In the genomic region with DNA sequence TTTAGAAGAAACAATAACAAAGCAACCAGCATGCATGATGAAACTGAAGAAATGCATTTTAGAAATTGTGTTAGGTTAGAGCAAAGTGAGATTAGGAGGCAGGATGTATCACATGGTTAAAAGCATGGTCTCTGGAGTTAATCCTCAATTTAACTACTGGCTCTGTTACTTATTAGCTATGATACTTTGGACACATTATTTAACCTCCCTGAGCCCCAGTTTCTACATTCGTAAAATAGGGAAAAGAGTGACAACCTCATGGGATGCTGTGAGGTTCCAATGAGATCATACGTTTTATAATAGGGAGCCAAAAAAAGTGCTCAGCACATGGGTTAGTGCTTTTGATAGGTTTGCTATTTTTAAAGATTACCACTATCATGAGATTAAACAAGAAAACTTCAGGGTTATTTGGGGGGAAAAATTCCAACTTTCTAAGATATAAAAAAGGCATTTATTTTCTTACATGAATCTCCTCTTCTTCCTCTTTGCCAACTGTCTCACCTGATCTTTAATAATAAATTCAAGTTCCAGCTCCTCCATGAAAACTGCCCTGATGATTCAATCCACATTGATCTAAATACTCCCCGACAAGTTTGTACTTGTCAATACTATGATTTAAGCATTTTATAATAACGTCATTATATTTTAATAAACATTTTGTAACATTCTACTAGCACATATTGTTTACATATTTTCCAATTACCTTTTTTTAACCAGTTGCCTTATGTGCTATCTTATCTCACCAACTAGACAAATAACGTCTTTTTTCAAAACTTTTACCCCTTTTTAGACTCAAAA, we compare ENCODE assay signal across 16 cellular contexts. TPM values are rescaled to one million over a fixed set of nuclear protein-coding genes. Genes with fewer than 3 reads are reported as not detected.
DNase-seq lines count a peak whose midpoint lies in the region; ATAC-seq, FAIRE-seq and TF ChIP-seq lines count a peak whose summit lies in the region.
"Had no signal": no experiment of that assay in that cellular context is flagged by ENCODE, and none has a peak within 500 bp of the region (broad histone marks: within the 10 kb centered on the region; RNA-seq: fewer than 3 reads in every experiment).

No MANE protein-coding gene starts in this region.

- no peaks in the 10 kb centered on the region for H3K27me3 ChIP-seq in K562 (ENCODE audit: control insufficient read depth in 2 of 2, insufficient read depth in 2 of 2, low read length in 2 of 2)
- no peaks in the 10 kb centered on the region for H3K27me3 ChIP-seq in keratinocyte (ENCODE audit: control insufficient read depth, extremely low read depth, insufficient read depth, low read length)
- no peaks in the 10 kb centered on the region for H3K27me3 ChIP-seq in suprapubic skin
- H3K27me3 ChIP-seq: cardiac muscle cell, ovary, upper lobe of right lung had no signal

- H3K4me1 ChIP-seq in K562 (replicated peaks in 1 of 2; ENCODE audit: control insufficient read depth in 2 of 2, insufficient read depth in 2 of 2, low read length in 2 of 2) (peaks cover 5 to 16% of the 10 kb centered on the region in 2 experiments; a peak in 4 of 5 replicates), keratinocyte (ENCODE audit: control insufficient read depth, extremely low read depth, insufficient read depth, low read length) (peaks cover 32% of the 10 kb centered on the region), suprapubic skin (peaks cover 44% of the 10 kb centered on the region)

- H3K4me1 Mint-ChIP-seq in activated naive CD8-positive, alpha-beta T cell (ENCODE audit: low read depth), result peaks cover 53% of the 10 kb centered on the region
- H3K4me1 Mint-ChIP-seq in activated naive CD8-positive, alpha-beta T cell treated with anti-CD3 and anti-CD28 coated beads, Interleukin-2, amount 50 U/mL, for 24 hours, result peaks cover 40% of the 10 kb centered on the region
- H3K4me1 Mint-ChIP-seq in activated CD4-positive, alpha-beta T cell treated with anti-CD3 and anti-CD28 coated beads, Interleukin-2, amount 10 ng/mL, durations not matched to agents 7 days and 5 days, result peaks cover 37% of the 10 kb centered on the region

- H3K9me1 ChIP-seq in K562 (ENCODE audit: control insufficient read depth, insufficient read depth, low read length) (no peaks in the 10 kb centered on the region), keratinocyte (ENCODE audit: control insufficient read depth, extremely low read depth, insufficient read depth, low read length) (no peaks in the 10 kb centered on the region)

- H3K27ac Mint-ChIP-seq in activated naive CD8-positive, alpha-beta T cell, result peak overlapping the region; percentile 7
- no peak overlapping the region for H3K27ac Mint-ChIP-seq in activated naive CD8-positive, alpha-beta T cell treated with anti-CD3 and anti-CD28 coated beads, Interleukin-2, amount 50 U/mL, for 24 hours
- no peak overlapping the region for H3K27ac Mint-ChIP-seq in activated CD4-positive, alpha-beta T cell treated with anti-CD3 and anti-CD28 coated beads, Interleukin-2, amount 10 ng/mL, durations not matched to agents 7 days and 5 days
- H3K27ac Mint-ChIP-seq: activated CD4-positive, alpha-beta memory T cell treated with anti-CD3 and anti-CD28 coated beads for 36 hours had no signal

- no peaks in the 10 kb centered on the region for H3K9me3 Mint-ChIP-seq in activated naive CD8-positive, alpha-beta T cell (ENCODE audit: low read depth)
- H3K9me3 Mint-ChIP-seq in activated naive CD8-positive, alpha-beta T cell treated with anti-CD3 and anti-CD28 coated beads, Interleukin-2, amount 50 U/mL, for 24 hours, result no peaks in the 10 kb centered on the region
- no peaks in the 10 kb centered on the region for H3K9me3 Mint-ChIP-seq in activated CD4-positive, alpha-beta T cell treated with anti-CD3 and anti-CD28 coated beads, Interleukin-2, amount 10 ng/mL, durations not matched to agents 7 days and 5 days
- H3K9me3 Mint-ChIP-seq: activated CD4-positive, alpha-beta memory T cell treated with anti-CD3 and anti-CD28 coated beads for 36 hours had no signal

- ATAC-seq in activated naive CD8-positive, alpha-beta T cell treated with anti-CD3 and anti-CD28 coated beads, Interleukin-2, amount 50 U/mL, for 24 hours, result no peak
- ATAC-seq in K562, result no peak
- ATAC-seq in GM18511 (IDR thresholded peaks at IDR 0.05; ENCODE audit: unreplicated experiment), result no peak
- ATAC-seq: upper lobe of right lung had no signal

- no peak for TF ChIP-seq POLR2A in K562 (conservative IDR thresholded peaks at IDR 0.05)
- no peak for TF ChIP-seq POLR2A in suprapubic skin (IDR thresholded peaks at IDR 0.05)

- TF ChIP-seq EP300 in K562 (IDR thresholded peaks at IDR 0.05; ENCODE audit: low read length) (no peak), suprapubic skin (IDR thresholded peaks at IDR 0.05) (no peak)

- peaks cover 39% of the 10 kb centered on the region for H3K36me3 ChIP-seq in K562 (ENCODE audit: control insufficient read depth, insufficient read depth, low read length)
- H3K36me3 ChIP-seq in keratinocyte (ENCODE audit: control insufficient read depth in 2 of 2, extremely low read depth in 1 of 2, insufficient read depth in 2 of 2, low read length in 2 of 2), result no peaks in the 10 kb centered on the region
- H3K36me3 ChIP-seq in suprapubic skin, result no peaks in the 10 kb centered on the region
- H3K36me3 ChIP-seq: ovary had no signal

- intact Hi-C loops in K562 (cut with micrococcal nuclease), result no loop called here

- H4K20me1 ChIP-seq in K562 (replicated peaks; ENCODE audit: control insufficient read depth, insufficient read depth, low read length) (0 out of 2 replicates have a peak, but pooled peaks cover 10% of the 10 kb centered on the region), keratinocyte (ENCODE audit: control insufficient read depth, extremely low read depth, insufficient read depth, low read length) (no peaks in the 10 kb centered on the region)

- no peak for TF ChIP-seq CTCF in K562 (IDR thresholded peaks at IDR 0.05 in 2 of 3, conservative IDR thresholded peaks at IDR 0.05 in 1 of 3; ENCODE audit: insufficient read depth in 2 of 3, low read depth in 1 of 3, low read length in 3 of 3)
- no peak for TF ChIP-seq CTCF in keratinocyte (optimal IDR thresholded peaks at IDR 0.05 in 1 of 3, IDR thresholded peaks at IDR 0.05 in 1 of 3, conservative IDR thresholded peaks at IDR 0.05 in 1 of 3; ENCODE audit: extremely low read depth in 1 of 3, insufficient read depth in 2 of 3, low read length in 3 of 3)
- TF ChIP-seq CTCF in suprapubic skin (IDR thresholded peaks at IDR 0.05), result no peak

- H3K4me2 ChIP-seq in K562 (ENCODE audit: insufficient read depth, low read length), result 0 out of 2 replicates have a peak overlapping the region, but pooled peaks have one; percentile 38
- peak overlapping the region; percentile 71 for H3K4me2 ChIP-seq in keratinocyte (ENCODE audit: control insufficient read depth, extremely low read depth, insufficient read depth, low read depth, low read length)

- no TSS peak for BruUV-seq in K562 (replicated peaks; lab: Mats Ljungman, UMichigan)

- peaks cover 7% of the 10 kb centered on the region for H3K36me3 Mint-ChIP-seq in activated naive CD8-positive, alpha-beta T cell
- H3K36me3 Mint-ChIP-seq in activated naive CD8-positive, alpha-beta T cell treated with anti-CD3 and anti-CD28 coated beads, Interleukin-2, amount 50 U/mL, for 24 hours (ENCODE audit: low read depth), result peaks cover 14% of the 10 kb centered on the region
- H3K36me3 Mint-ChIP-seq in activated CD4-positive, alpha-beta T cell treated with anti-CD3 and anti-CD28 coated beads, Interleukin-2, amount 10 ng/mL, durations not matched to agents 7 days and 5 days (ENCODE audit: low read depth), result peaks cover 31% of the 10 kb centered on the region

- H3K4me3 ChIP-seq in K562 (no peak overlapping the region), keratinocyte (ENCODE audit: control insufficient read depth in 2 of 3, extremely low read depth in 1 of 3, insufficient read depth in 2 of 3, low read depth in 1 of 3, low read length in 3 of 3) (peak overlapping the region in 2 of 3 experiments; percentile 25 to 41), suprapubic skin (no peak overlapping the region)
- H3K4me3 ChIP-seq: cardiac muscle cell, ovary, upper lobe of right lung had no signal

- 20% methylated on average over 5 of the region's 5 CpGs for WGBS in K562 (ENCODE audit: insufficient coverage, low coverage, missing lambda C conversion rate)
- WGBS in suprapubic skin, result 29% methylated on average over 5 of the region's 5 CpGs

- dilution Hi-C loops in keratinocyte (cut with MboI; ENCODE audit: extremely low pct_ligation_motif_present, low sequenced_read_pairs), result no loop called here

- H3K27ac ChIP-seq in K562 (ENCODE audit: extremely low read depth, low read depth, low read length) (peak overlapping the region; percentile 47; the same call in 2 of the 3 replicates), keratinocyte (ENCODE audit: control insufficient read depth, insufficient read depth, low read length) (peak overlapping the region; percentile 73), suprapubic skin (peak overlapping the region; percentile 65)
- H3K27ac ChIP-seq: cardiac muscle cell, ovary, upper lobe of right lung had no signal

- H3K9ac ChIP-seq in K562 (ENCODE audit: insufficient read depth in 1 of 2, low read depth in 2 of 2, low read length in 2 of 2) (peak overlapping the region in 1 of 2 experiments; percentile 53; a peak in 2 of 4 replicates), keratinocyte (ENCODE audit: control insufficient read depth, extremely low read depth, insufficient read depth, low read length) (peak overlapping the region; percentile 30)

- no peak for TF ChIP-seq RAD21 in K562 (CRISPR knock-in tag; conservative IDR thresholded peaks at IDR 0.05 in 1 of 2, IDR thresholded peaks at IDR 0.05 in 1 of 2)

- DNase-seq in activated naive CD8-positive, alpha-beta T cell treated with anti-CD3 and anti-CD28 coated beads, Interleukin-2, amount 50 U/mL, for 24 hours, result no peak
- no peak for DNase-seq in K562 (ENCODE audit: extremely low read depth in 1 of 4, low spot score in 3 of 4)
- DNase-seq in keratinocyte (ENCODE audit: low read depth, low spot score), result no peak
- DNase-seq in suprapubic skin (ENCODE audit: low spot score in 2 of 2), result no peak
- no peak for DNase-seq in dedifferentiated amniotic fluid mesenchymal stem cell (ENCODE audit: extremely low spot score)
- no peak for DNase-seq in activated CD4-positive, alpha-beta T cell treated with anti-CD3 and anti-CD28 coated beads, Interleukin-2, amount 10 ng/mL, durations not matched to agents 7 days and 5 days
- DNase-seq: activated CD4-positive, alpha-beta memory T cell treated with anti-CD3 and anti-CD28 coated beads for 36 hours; activated gamma-delta T cell treated with Interleukin-2 at 50 U/mL for 16 hours; Calu3; NCI-H1092; ovary; stimulated activated CD8-positive, alpha-beta memory T cell treated with anti-CD3 and anti-CD28 coated beads, Interleukin-4, amount 100 ng/mL, for 48 hours; upper lobe of right lung had no signal

- H3K9me3 ChIP-seq in K562 (replicated peaks; ENCODE audit: control insufficient read depth, insufficient read depth, low read depth, low read length) (no peaks in the 10 kb centered on the region), keratinocyte (ENCODE audit: control insufficient read depth, low read depth, low read length) (no peaks in the 10 kb centered on the region), suprapubic skin (no peaks in the 10 kb centered on the region)
- H3K9me3 ChIP-seq: ovary, upper lobe of right lung had no signal

- in situ Hi-C loops in K562 (cut with MboI), result no loop called here

- CTCF ChIA-PET in K562 (lab: Yijun Ruan, JAX; ENCODE audit: low intra/inter-chr PET ratio), result no interaction called here
- CTCF ChIA-PET in activated CD4-positive, alpha-beta T cell treated with anti-CD3 and anti-CD28 coated beads, Interleukin-2, amount 10 ng/mL, durations not matched to agents 7 days and 5 days (lab: Charles Lee), result interaction anchor here (0.5 to 1.2 kb wide), 5 partner anchors 10 to 457 kb away, joined by 3 to 4 read pairs (median 3); no protein-coding TSS in a partner anchor

- POLR2A ChIA-PET in K562 (lab: Yijun Ruan, JAX), result interaction anchor here (0.7 to 4.0 kb wide), 5 partner anchors 9 to 150 kb away, joined by 3 to 20 read pairs (median 4); partner anchors contain the start of gene THAP9
- POLR2A ChIA-PET in activated CD4-positive, alpha-beta T cell treated with anti-CD3 and anti-CD28 coated beads, Interleukin-2, amount 10 ng/mL, durations not matched to agents 7 days and 5 days (lab: Charles Lee), result interaction anchor here (0.8 kb wide), 1 partner anchor 394 kb away, joined by 3 read pairs; no protein-coding TSS in a partner anchor

- H2AFZ ChIP-seq in K562 (ENCODE audit: low read depth, low read length) (no peak overlapping the region), keratinocyte (ENCODE audit: control insufficient read depth, low read length) (no peak overlapping the region)

- H3K79me2 ChIP-seq in K562 (ENCODE audit: control insufficient read depth, insufficient read depth, low read length) (peaks cover 99% of the 10 kb centered on the region), keratinocyte (ENCODE audit: control insufficient read depth, insufficient read depth, low read length) (peaks cover 95% of the 10 kb centered on the region)

- FAIRE-seq in K562 (lab: Jason Lieb, UNC) (no peak), keratinocyte (lab: Jason Lieb, UNC) (no peak)

- no peak overlapping the region for H3K4me3 Mint-ChIP-seq in activated naive CD8-positive, alpha-beta T cell
- no peak overlapping the region for H3K4me3 Mint-ChIP-seq in activated naive CD8-positive, alpha-beta T cell treated with anti-CD3 and anti-CD28 coated beads, Interleukin-2, amount 50 U/mL, for 24 hours
- H3K4me3 Mint-ChIP-seq in activated CD4-positive, alpha-beta T cell treated with anti-CD3 and anti-CD28 coated beads, Interleukin-2, amount 10 ng/mL, durations not matched to agents 7 days and 5 days, result no peak overlapping the region
- H3K4me3 Mint-ChIP-seq: activated CD4-positive, alpha-beta memory T cell treated with anti-CD3 and anti-CD28 coated beads for 36 hours had no signal

- H3K27me3 Mint-ChIP-seq in activated naive CD8-positive, alpha-beta T cell, result no peaks in the 10 kb centered on the region
- no peaks in the 10 kb centered on the region for H3K27me3 Mint-ChIP-seq in activated naive CD8-positive, alpha-beta T cell treated with anti-CD3 and anti-CD28 coated beads, Interleukin-2, amount 50 U/mL, for 24 hours
- H3K27me3 Mint-ChIP-seq in activated CD4-positive, alpha-beta T cell treated with anti-CD3 and anti-CD28 coated beads, Interleukin-2, amount 10 ng/mL, durations not matched to agents 7 days and 5 days, result no peaks in the 10 kb centered on the region
- H3K27me3 Mint-ChIP-seq: activated CD4-positive, alpha-beta memory T cell treated with anti-CD3 and anti-CD28 coated beads for 36 hours had no signal

RNA-seq across cellular contexts. Expression of gene SEC31A, which starts 4.6 kb away (rescaled TPM):
- total RNA-seq in K562 (2011; cell fraction: chromatin; rRNA removed; ENCODE audit: low replicate concordance), result 324 and 746 TPM in 2 replicates
- total RNA-seq in K562 (2011; cell fraction: nucleolus; rRNA removed), result 168 and 207 TPM in 2 replicates
- total RNA-seq in K562 (2011; cell fraction: nucleoplasm; rRNA removed), result 327 and 417 TPM in 2 replicates
- total RNA-seq in K562 (2014; rRNA removed) (78.9 and 96.2 TPM in 2 replicates), K562 (2014; rRNA removed; fragmentation: Illumina TruSeq; extraction: Trizol) (177 and 187 TPM in 2 replicates), K562 (2015; rRNA removed; fragmentation: Illumina TruSeq; extraction: Trizol) (176 and 190 TPM in 2 replicates), K562 (2021) (173 and 174 TPM in 2 replicates), suprapubic skin (100 to 1,000 TPM; 133 to 299 (median 161) TPM)
- polyA plus RNA-seq in K562 (2011; rRNA removed) (224 and 255 TPM in 2 replicates), K562 (2014; fragmentation: Illumina TruSeq; extraction: Trizol) (186 and 241 TPM in 2 replicates), K562 (2014; fragmentation: Nextera tagmentation; extraction: Ambion mirVana) (100 to 1,000 TPM; 106 to 142 TPM), K562 (2014; rRNA removed) (117 and 131 TPM in 2 replicates), keratinocyte (177 to 192 TPM (median 178 TPM) in 3 replicates)
- polyA plus RNA-seq in K562 (2011; cell fraction: cytosol; rRNA removed), result 176 and 205 TPM in 2 replicates
- 129 and 192 TPM in 2 replicates for polyA plus RNA-seq in K562 (2011; cell fraction: nucleus; rRNA removed)
- polyA plus RNA-seq in K562 (2012), result 136 and 141 TPM in 2 replicates
- polyA minus RNA-seq in K562 (2011; rRNA and poly(A)+ RNA removed), result 343 and 404 TPM in 2 replicates
- polyA minus RNA-seq in K562 (2011; cell fraction: cytosol; rRNA and poly(A)+ RNA removed), result 116 and 145 TPM in 2 replicates
- polyA minus RNA-seq in K562 (2011; cell fraction: nucleus; rRNA and poly(A)+ RNA removed), result 131 and 236 TPM in 2 replicates
- polyA plus RNA-seq in keratinocyte (2011; ENCODE audit: low read depth), result 62.8 TPM
- 110 and 188 TPM in 2 replicates for polyA plus RNA-seq in keratinocyte (2011; cell fraction: cytosol; rRNA removed)
- polyA plus RNA-seq in keratinocyte (2011; cell fraction: nucleus; rRNA removed), result 236 and 255 TPM in 2 replicates
- 85.3 and 141 TPM in 2 replicates for polyA plus RNA-seq in keratinocyte (2012; ENCODE audit: low replicate concordance)
- 89.4 to 250 TPM (median 217 TPM) in 3 replicates for polyA minus RNA-seq in keratinocyte
- 117 TPM for polyA minus RNA-seq in keratinocyte (2011; cell fraction: cytosol; rRNA and poly(A)+ RNA removed)
- polyA minus RNA-seq in keratinocyte (2011; cell fraction: nucleus; rRNA and poly(A)+ RNA removed), result 148 and 245 TPM in 2 replicates
- total RNA-seq in activated CD4-positive, alpha-beta T cell treated with anti-CD3 and anti-CD28 coated beads, Interleukin-2, amount 10 ng/mL, durations not matched to agents 7 days and 5 days, result 100 to 1,000 TPM; 131 to 154 TPM

RNA-seq across cellular contexts. Expression of gene THAP9, which starts 14.2 kb away (rescaled TPM):
- 6.4 and 16.1 TPM in 2 replicates for total RNA-seq in K562 (2011; cell fraction: chromatin; rRNA removed; ENCODE audit: low replicate concordance)
- total RNA-seq in K562 (2011; cell fraction: nucleolus; rRNA removed), result 6.0 and 6.2 TPM in 2 replicates
- 3.9 and 6.7 TPM in 2 replicates for total RNA-seq in K562 (2011; cell fraction: nucleoplasm; rRNA removed)
- total RNA-seq in K562 (2014; rRNA removed) (3.4 and 4.7 TPM in 2 replicates), K562 (2014; rRNA removed; fragmentation: Illumina TruSeq; extraction: Trizol) (5.8 and 6.6 TPM in 2 replicates), K562 (2015; rRNA removed; fragmentation: Illumina TruSeq; extraction: Trizol) (5.8 and 7.0 TPM in 2 replicates), K562 (2021) (4.5 and 5.4 TPM in 2 replicates), suprapubic skin (1 to 10 TPM; 2.0 to 3.1 (median 2.6) TPM)
- polyA plus RNA-seq in K562 (2011; rRNA removed) (6.0 and 6.9 TPM in 2 replicates), K562 (2014; fragmentation: Illumina TruSeq; extraction: Trizol) (3.7 and 3.8 TPM in 2 replicates), K562 (2014; fragmentation: Nextera tagmentation; extraction: Ambion mirVana) (1 to 10 TPM; 4.8 to 5.6 TPM), K562 (2014; rRNA removed) (3.4 and 5.4 TPM in 2 replicates), keratinocyte (1.2 to 1.9 TPM (median 1.2 TPM) in 3 replicates)
- 1.1 and 1.6 TPM in 2 replicates for polyA plus RNA-seq in K562 (2011; cell fraction: cytosol; rRNA removed)
- polyA plus RNA-seq in K562 (2011; cell fraction: nucleus; rRNA removed), result 6.2 and 6.5 TPM in 2 replicates
- polyA plus RNA-seq in K562 (2012), result 2.8 and 4.0 TPM in 2 replicates
- 9.3 and 10.3 TPM in 2 replicates for polyA minus RNA-seq in K562 (2011; rRNA and poly(A)+ RNA removed)
- polyA minus RNA-seq in K562 (2011; cell fraction: cytosol; rRNA and poly(A)+ RNA removed), result 2.6 and 5.6 TPM in 2 replicates
- polyA minus RNA-seq in K562 (2011; cell fraction: nucleus; rRNA and poly(A)+ RNA removed), result 4.8 and 9.4 TPM in 2 replicates
- 2.7 TPM for polyA plus RNA-seq in keratinocyte (2011; ENCODE audit: low read depth)
- 0.65 and 1.4 TPM in 2 replicates for polyA plus RNA-seq in keratinocyte (2011; cell fraction: cytosol; rRNA removed)
- polyA plus RNA-seq in keratinocyte (2011; cell fraction: nucleus; rRNA removed), result 1.5 and 2.6 TPM in 2 replicates
- 0.66 and 1.6 TPM in 2 replicates for polyA plus RNA-seq in keratinocyte (2012; ENCODE audit: low replicate concordance)
- 0.10 to 4.0 TPM (median 0.59 TPM) in 3 replicates for polyA minus RNA-seq in keratinocyte
- polyA minus RNA-seq in keratinocyte (2011; cell fraction: cytosol; rRNA and poly(A)+ RNA removed), result 1.5 TPM
- polyA minus RNA-seq in keratinocyte (2011; cell fraction: nucleus; rRNA and poly(A)+ RNA removed), result 2.8 and 2.9 TPM in 2 replicates
- 1 to 10 TPM; 3.9 to 4.4 TPM for total RNA-seq in activated CD4-positive, alpha-beta T cell treated with anti-CD3 and anti-CD28 coated beads, Interleukin-2, amount 10 ng/mL, durations not matched to agents 7 days and 5 days

Comparison
In these comparisons a context has a peak if more than half of its experiments do, and no peak if none do; other contexts are left out.
1. H3K4me3 ChIP-seq: peak in keratinocyte (2 of 3); none in K562 (single experiment) and suprapubic skin (single experiment).
2. Peak in every context shown above with its lines, with median percentiles within 50 percentile points of each other: H3K27ac ChIP-seq.